ENCODE assay signal across 32 cellular contexts in genomic region chr5:175736652-175737051, GRCh38.
"Had no signal": no experiment of that assay in that cellular context is flagged by ENCODE, and none has a peak within 500 bp of the region (broad histone marks: within the 10 kb centered on the region; RNA-seq: fewer than 3 reads in every experiment).

No MANE protein-coding gene starts in this region.

- ATAC-seq: activated CD8-positive, alpha-beta T cell treated with anti-CD3 and anti-CD28 coated beads for 36 hours; activated naive CD4-positive, alpha-beta T cell treated with anti-CD3 and anti-CD28 coated beads, Interleukin-2, amount 50 U/mL, for 72 hours; activated T-cell treated with anti-CD3 and anti-CD28 coated beads, Interleukin-2, amount 50 U/mL, for 72 hours; activated T-helper 17 cell treated with anti-CD3 and anti-CD28 coated beads, Interleukin-2, amount 50 U/mL, for 72 hours; body of pancreas had no signal

- H3K27me3 ChIP-seq: body of pancreas, brain microvascular endothelial cell had no signal

- H3K9me3 ChIP-seq: adrenal gland, body of pancreas, breast epithelium had no signal

- FAIRE-seq: astrocyte, TTC549 had no signal

- H3K4me3 ChIP-seq: adrenal gland, body of pancreas, breast epithelium had no signal

- H3K36me3 ChIP-seq: adrenal gland, brain microvascular endothelial cell, breast epithelium had no signal

- H3K4me1 ChIP-seq: adrenal gland, body of pancreas, breast epithelium had no signal

- DNase-seq: activated B cell treated with CpG ODN at 0.5 μM for 24 hours; activated CD4-positive, alpha-beta memory T cell treated with anti-CD3 and anti-CD28 coated beads for 36 hours; activated CD4-positive, alpha-beta T cell treated with anti-CD3 and anti-CD28 coated beads for 4 hours; activated CD4-positive, alpha-beta T cell treated with anti-CD3 and anti-CD28 coated beads, Interleukin-2, amount 10 ng/mL, durations not matched to agents 24 days and 14 days; activated CD4-positive, alpha-beta T cell treated with anti-CD3 and anti-CD28 coated beads, Interleukin-2, amount 50 U/mL, for 1 hour; activated CD4-positive, alpha-beta T cell treated with anti-CD3 and anti-CD28 coated beads, Interleukin-2, amount 50 U/mL, for 4 hours; activated CD4-positive, CD25-positive, alpha-beta regulatory T cell treated with anti-CD3 and anti-CD28 coated beads, Interleukin-2, amount 50 U/mL, for 72 hours; activated CD8-positive, alpha-beta memory T cell treated with anti-CD3 and anti-CD28 coated beads, Interleukin-2, amount 50 U/mL, for 4 hours; activated CD8-positive, alpha-beta T cell treated with anti-CD3 and anti-CD28 coated beads for 36 hours; activated gamma-delta T cell treated with Interleukin-2 at 50 U/mL for 16 hours; activated naive CD4-positive, alpha-beta T cell; activated naive CD4-positive, alpha-beta T cell treated with anti-CD3 and anti-CD28 coated beads for 36 hours; activated naive CD4-positive, alpha-beta T cell treated with anti-CD3 and anti-CD28 coated beads, Interleukin-2, amount 50 U/mL, for 16 hours; activated naive CD8-positive, alpha-beta T cell treated with anti-CD3 and anti-CD28 coated beads for 36 hours; activated T-cell treated with anti-CD3 and anti-CD28 coated beads for 4 hours; activated T-cell treated with anti-CD3 and anti-CD28 coated beads, Interleukin-2, amount 50 U/mL, for 1 hour; activated T-cell treated with anti-CD3 and anti-CD28 coated beads, Interleukin-2, amount 50 U/mL, for 4 hours; activated T-cell treated with anti-CD3 and anti-CD28 coated beads, Interleukin-2, amount 50 U/mL, for 72 hours; amniotic stem cell; body of pancreas; brain microvascular endothelial cell; central memory CD4-positive, alpha-beta T cell; T-helper 1 cell; T-helper 2 cell; T-helper 9 cell had no signal

- H3K27ac ChIP-seq: adrenal gland, body of pancreas, brain microvascular endothelial cell, breast epithelium, VCaP had no signal
